10 cellular contexts compared by ENCODE assay signal in genomic region chr19:12034196-12034595, GRCh38. TPM values are rescaled to one million over a fixed set of nuclear protein-coding genes. Genes with fewer than 3 reads are reported as not detected.
DNase-seq lines count a peak whose midpoint lies in the region; ATAC-seq, FAIRE-seq and TF ChIP-seq lines count a peak whose summit lies in the region.
"Had no signal": no experiment of that assay in that cellular context is flagged by ENCODE, and none has a peak within 500 bp of the region (broad histone marks: within the 10 kb centered on the region; RNA-seq: fewer than 3 reads in every experiment).

No MANE protein-coding gene starts in this region.

- ATAC-seq in HG03354 (IDR thresholded peaks at IDR 0.05; ENCODE audit: poor library complexity, severe bottlenecking, unreplicated experiment), result no peak

- no peaks in the 10 kb centered on the region for H3K27me3 Mint-ChIP-seq in activated CD4-positive, alpha-beta T cell treated with anti-CD3 and anti-CD28 coated beads, Interleukin-2, amount 10 ng/mL, durations not matched to agents 7 days and 5 days
- no peaks in the 10 kb centered on the region for H3K27me3 Mint-ChIP-seq in astrocyte (ENCODE audit: low read depth, unreplicated experiment)

- H3K4me2 ChIP-seq in astrocyte (ENCODE audit: low read length) (peak overlapping the region; percentile 93), skeletal muscle satellite cell (ENCODE audit: low read length) (peak overlapping the region; percentile 89)

- peak overlapping the region; percentile 21 for H3K27ac Mint-ChIP-seq in activated CD4-positive, alpha-beta T cell treated with anti-CD3 and anti-CD28 coated beads, Interleukin-2, amount 10 ng/mL, durations not matched to agents 7 days and 5 days
- H3K27ac Mint-ChIP-seq in astrocyte (ENCODE audit: unreplicated experiment), result no peak overlapping the region

- H3K36me3 Mint-ChIP-seq in activated CD4-positive, alpha-beta T cell treated with anti-CD3 and anti-CD28 coated beads, Interleukin-2, amount 10 ng/mL, durations not matched to agents 7 days and 5 days (ENCODE audit: low read depth), result peaks cover 15% of the 10 kb centered on the region
- H3K36me3 Mint-ChIP-seq in astrocyte (ENCODE audit: low read depth, unreplicated experiment), result no peaks in the 10 kb centered on the region

- H3K36me3 ChIP-seq in astrocyte (ENCODE audit: insufficient read depth, low read length), result no peaks in the 10 kb centered on the region
- no peaks in the 10 kb centered on the region for H3K36me3 ChIP-seq in skeletal muscle satellite cell (ENCODE audit: insufficient read depth, low read length)
- H3K36me3 ChIP-seq: BE2C had no signal

- H3K27ac ChIP-seq in astrocyte (ENCODE audit: low read depth, low read length), result no peak overlapping the region

- TF ChIP-seq CTCF in astrocyte (IDR thresholded peaks at IDR 0.05; ENCODE audit: insufficient read depth, low read depth, low read length) (no peak), GM10266 (IDR thresholded peaks at IDR 0.05; ENCODE audit: control insufficient read depth, insufficient read depth, low read depth, missing control alignments) (no peak)

- H3K9me3 ChIP-seq in astrocyte (ENCODE audit: insufficient read depth, low read depth, low read length) (no peaks in the 10 kb centered on the region), skeletal muscle satellite cell (replicated peaks; ENCODE audit: low read length) (no peaks in the 10 kb centered on the region)
- H3K9me3 ChIP-seq: BE2C had no signal

- H3K9ac ChIP-seq in astrocyte (ENCODE audit: low read length) (no peak overlapping the region), skeletal muscle satellite cell (ENCODE audit: low read depth, low read length) (peak overlapping the region; percentile 96)

- peaks cover 10% of the 10 kb centered on the region for H3K4me1 Mint-ChIP-seq in activated CD4-positive, alpha-beta T cell treated with anti-CD3 and anti-CD28 coated beads, Interleukin-2, amount 10 ng/mL, durations not matched to agents 7 days and 5 days
- H3K4me1 Mint-ChIP-seq in astrocyte (ENCODE audit: low read depth, unreplicated experiment), result no peaks in the 10 kb centered on the region

- no peak overlapping the region for H3K4me3 Mint-ChIP-seq in activated CD4-positive, alpha-beta T cell treated with anti-CD3 and anti-CD28 coated beads, Interleukin-2, amount 10 ng/mL, durations not matched to agents 7 days and 5 days
- no peak overlapping the region for H3K4me3 Mint-ChIP-seq in astrocyte (ENCODE audit: unreplicated experiment)

- H3K27me3 ChIP-seq in astrocyte (ENCODE audit: insufficient read depth, low read length), result no peaks in the 10 kb centered on the region
- no peaks in the 10 kb centered on the region for H3K27me3 ChIP-seq in skeletal muscle satellite cell (ENCODE audit: control insufficient read depth, insufficient read depth, low read length)
- H3K27me3 ChIP-seq: BE2C had no signal

- CTCF ChIA-PET in activated CD4-positive, alpha-beta T cell treated with anti-CD3 and anti-CD28 coated beads, Interleukin-2, amount 10 ng/mL, durations not matched to agents 7 days and 5 days (lab: Charles Lee), result no interaction called here

- POLR2A ChIA-PET in activated CD4-positive, alpha-beta T cell treated with anti-CD3 and anti-CD28 coated beads, Interleukin-2, amount 10 ng/mL, durations not matched to agents 7 days and 5 days (lab: Charles Lee), result no interaction called here

- no peak overlapping the region for H2AFZ ChIP-seq in astrocyte (ENCODE audit: low read depth, low read length)

- H3K4me3 ChIP-seq in astrocyte (ENCODE audit: insufficient read depth, low read depth, low read length), result peak overlapping the region; percentile 70
- H3K4me3 ChIP-seq in skeletal muscle satellite cell (ENCODE audit: low read length), result peak overlapping the region; percentile 89

- no peaks in the 10 kb centered on the region for H3K4me1 ChIP-seq in astrocyte (ENCODE audit: insufficient read depth, low read length)
- H3K4me1 ChIP-seq in skeletal muscle satellite cell (ENCODE audit: control insufficient read depth, insufficient read depth, low read length), result peaks cover 4% of the 10 kb centered on the region
- H3K4me1 ChIP-seq: BE2C had no signal

- FAIRE-seq in astrocyte (lab: Jason Lieb, UNC), result no peak

- H3K9me3 Mint-ChIP-seq in activated CD4-positive, alpha-beta T cell treated with anti-CD3 and anti-CD28 coated beads, Interleukin-2, amount 10 ng/mL, durations not matched to agents 7 days and 5 days, result peaks cover 32% of the 10 kb centered on the region
- peaks cover 18% of the 10 kb centered on the region for H3K9me3 Mint-ChIP-seq in astrocyte (ENCODE audit: unreplicated experiment)

- no peak for DNase-seq in activated CD4-positive, alpha-beta T cell treated with anti-CD3 and anti-CD28 coated beads, Interleukin-2, amount 10 ng/mL, durations not matched to agents 7 days and 5 days
- no peak for DNase-seq in activated CD4-positive, alpha-beta T cell treated with anti-CD3 and anti-CD28 coated beads for 48 hours
- DNase-seq in astrocyte (ENCODE audit: low read depth) (no peak), left kidney (ENCODE audit: low read depth, low spot score) (peak; percentile 80), NCI-H2196 treated with DMSO at 0.1 percent for 48 hours (lab: John Stamatoyannopoulos, UW; ENCODE audit: unreplicated experiment) (no peak), GM10266 (ENCODE audit: extremely low spot score) (no peak)
- DNase-seq: BE2C had no signal

- H3K79me2 ChIP-seq in astrocyte (ENCODE audit: insufficient read depth, low read length), result peaks cover 4% of the 10 kb centered on the region

- H4K20me1 ChIP-seq in astrocyte (ENCODE audit: insufficient read depth, low read length), result no peaks in the 10 kb centered on the region

RNA-seq across cellular contexts. Expression of gene ZNF433, which starts 1.3 kb away (rescaled TPM):
- under 1 TPM; 0.10 to 0.33 TPM for total RNA-seq in activated CD4-positive, alpha-beta T cell treated with anti-CD3 and anti-CD28 coated beads, Interleukin-2, amount 10 ng/mL, durations not matched to agents 7 days and 5 days
- not detected in 2 replicates for total RNA-seq in astrocyte
- 3.1 and 5.1 TPM in 2 replicates for total RNA-seq in skeletal muscle satellite cell (2012; rRNA removed)
- total RNA-seq: NCI-H460 had no signal

RNA-seq across cellular contexts. Expression of gene ZNF878, which starts 18.6 kb away (rescaled TPM):
- total RNA-seq in activated CD4-positive, alpha-beta T cell treated with anti-CD3 and anti-CD28 coated beads, Interleukin-2, amount 10 ng/mL, durations not matched to agents 7 days and 5 days, result under 1 TPM; 0.12 to 0.52 TPM
- total RNA-seq in astrocyte, result not detected in 2 replicates
- under 0.01 TPM in 1 of 2 replicates, not detected in the other for total RNA-seq in skeletal muscle satellite cell (2012; rRNA removed)
- total RNA-seq: NCI-H460 had no signal

RNA-seq across cellular contexts. Expression of gene ZNF844, which starts 30.3 kb away (rescaled TPM):
- 1 to 10 TPM; 3.5 to 3.6 TPM for total RNA-seq in activated CD4-positive, alpha-beta T cell treated with anti-CD3 and anti-CD28 coated beads, Interleukin-2, amount 10 ng/mL, durations not matched to agents 7 days and 5 days
- not detected in 2 replicates for total RNA-seq in astrocyte
- 3.3 and 7.1 TPM in 2 replicates for total RNA-seq in skeletal muscle satellite cell (2012; rRNA removed)
- total RNA-seq: NCI-H460 had no signal
